10 cellular contexts compared by ENCODE assay signal in genomic region chr22:30234786-30235470, GRCh38. TPM values are rescaled to one million over a fixed set of nuclear protein-coding genes. Genes with fewer than 3 reads are reported as not detected.
A peak's percentile ranks its signal among the peaks of the same experiment; 100 is the strongest.
DNase-seq lines count a peak whose midpoint lies in the region; ATAC-seq, FAIRE-seq and TF ChIP-seq lines count a peak whose summit lies in the region.
"Had no signal": no experiment of that assay in that cellular context is flagged by ENCODE, and none has a peak within 500 bp of the region (broad histone marks: within the 10 kb centered on the region; RNA-seq: fewer than 3 reads in every experiment).

No MANE protein-coding gene starts in this region.

- H3K27ac ChIP-seq in HepG2 (ENCODE audit: extremely low read length, insufficient read depth, low read length): no peak overlapping the region
- H3K27ac ChIP-seq in right lobe of liver: no peak overlapping the region
- peak overlapping the region; percentile 92 for H3K27ac ChIP-seq in astrocyte (ENCODE audit: low read depth, low read length)
- peak overlapping the region; percentile 26 to 33 for H3K27ac ChIP-seq in left lung
- no peak overlapping the region for H3K27ac ChIP-seq in CD4-positive, alpha-beta T cell (ENCODE audit: low read depth, low read length)

- H2AFZ ChIP-seq in HepG2 (ENCODE audit: low read length) (no peak overlapping the region), astrocyte (ENCODE audit: low read depth, low read length) (no peak overlapping the region)

- H3K4me3 ChIP-seq in HepG2 (replicated peaks in 1 of 3; ENCODE audit: insufficient read depth in 1 of 3, low read depth in 2 of 3, low read length in 3 of 3) (0 out of 6 replicates have a peak overlapping the region, but pooled peaks of 1 of the 3 experiments have one; percentile 31), right lobe of liver (no peak overlapping the region), astrocyte (ENCODE audit: insufficient read depth, low read depth, low read length) (no peak overlapping the region), left lung (no peak overlapping the region)
- H3K4me3 ChIP-seq: GM12878 had no signal

- H3K9me3 Mint-ChIP-seq in astrocyte (ENCODE audit: unreplicated experiment): no peaks in the 10 kb centered on the region
- no peaks in the 10 kb centered on the region for H3K9me3 Mint-ChIP-seq in CD4-positive, alpha-beta T cell
- H3K9me3 Mint-ChIP-seq: effector memory CD8-positive, alpha-beta T cell had no signal

- H3K9me3 ChIP-seq in HepG2 (ENCODE audit: low read length) (no peaks in the 10 kb centered on the region), right lobe of liver (no peaks in the 10 kb centered on the region), astrocyte (ENCODE audit: insufficient read depth, low read depth, low read length) (no peaks in the 10 kb centered on the region), left lung (no peaks in the 10 kb centered on the region)
- no peaks in the 10 kb centered on the region for H3K9me3 ChIP-seq in CD4-positive, alpha-beta T cell (ENCODE audit: control insufficient read depth, low read length)

- peak overlapping the region; percentile 87 for H3K27ac Mint-ChIP-seq in astrocyte (ENCODE audit: unreplicated experiment)
- no peak overlapping the region for H3K27ac Mint-ChIP-seq in CD4-positive, alpha-beta T cell
- H3K27ac Mint-ChIP-seq: effector memory CD8-positive, alpha-beta T cell had no signal

- peak overlapping the region; percentile 7 for H3K4me3 Mint-ChIP-seq in astrocyte (ENCODE audit: unreplicated experiment)
- H3K4me3 Mint-ChIP-seq in CD4-positive, alpha-beta T cell: no peak overlapping the region
- H3K4me3 Mint-ChIP-seq: effector memory CD8-positive, alpha-beta T cell had no signal

- H3K4me1 Mint-ChIP-seq in astrocyte (ENCODE audit: low read depth, unreplicated experiment): peaks cover 50% of the 10 kb centered on the region
- H3K4me1 Mint-ChIP-seq in CD4-positive, alpha-beta T cell (ENCODE audit: low read depth): no peaks in the 10 kb centered on the region

- 0% methylated on average over 6 of the region's 7 CpGs for WGBS in HepG2 (ENCODE audit: low lambda C conversion rate)
- WGBS in right lobe of liver (ENCODE audit: insufficient coverage, low coverage, low lambda C conversion rate, missing lambda C conversion rate): 76% methylated on average over 3 of the region's 7 CpGs

- FAIRE-seq in HepG2 (lab: Jason Lieb, UNC): no peak
- no peak for FAIRE-seq in astrocyte (lab: Jason Lieb, UNC)
- FAIRE-seq in urothelium cell line (lab: Jason Lieb, UNC): peak; percentile 97
- FAIRE-seq: GM12878 had no signal

- BruUV-seq in HepG2 (replicated peaks; lab: Mats Ljungman, UMichigan): no TSS peak

- in situ Hi-C loops in HepG2 (cut with HindIII; ENCODE audit: extremely low pct_ligation_motif_present, low pct_unique_long_range_greater_than_20kb): no loop called here

- POLR2A ChIA-PET in HepG2 (lab: Yijun Ruan, JAX): interaction anchor here (0.9 kb wide), 1 partner anchor 13 kb away, joined by 3 read pairs; no protein-coding TSS in a partner anchor
- POLR2A ChIA-PET in CD4-positive, alpha-beta T cell (lab: Charles Lee): no interaction called here

- TF ChIP-seq POLR2A in HepG2 (IDR thresholded peaks at IDR 0.05; ENCODE audit: insufficient read depth in 1 of 2, low read depth in 2 of 2, low read length in 2 of 2) (no peak), right lobe of liver (IDR thresholded peaks at IDR 0.05) (no peak)

- TF ChIP-seq EP300 in HepG2 (IDR thresholded peaks at IDR 0.05; ENCODE audit: low read depth in 2 of 2, low read length in 2 of 2) (no peak), HepG2 (CRISPR knock-in tag; IDR thresholded peaks at IDR 0.05; ENCODE audit: borderline replicate concordance) (no peak)

- CTCF ChIA-PET in HepG2 (lab: Yijun Ruan, JAX; ENCODE audit: low intra/inter-chr PET ratio, low total read pairs): no interaction called here
- CTCF ChIA-PET in CD4-positive, alpha-beta T cell (lab: Charles Lee): no interaction called here

- DNase-seq in HepG2 (ENCODE audit: low spot score) (no peak), right lobe of liver (no peak), astrocyte (ENCODE audit: low read depth) (peak; percentile 97), left lung (peak in 1 of 2 donors; percentile 65), urothelium cell line (ENCODE audit: low spot score) (no peak)
- DNase-seq in CD4-positive, alpha-beta T cell: no peak
- no peak for DNase-seq in stimulated activated CD4-positive, alpha-beta T cell treated with anti-CD3 and anti-CD28 coated beads, Interleukin-15, amount 100 ng/mL, for 24 hours
- DNase-seq: effector memory CD8-positive, alpha-beta T cell had no signal

- H3K36me3 Mint-ChIP-seq in astrocyte (ENCODE audit: low read depth, unreplicated experiment): no peaks in the 10 kb centered on the region
- no peaks in the 10 kb centered on the region for H3K36me3 Mint-ChIP-seq in CD4-positive, alpha-beta T cell (ENCODE audit: low read depth)

- H4K20me1 ChIP-seq in HepG2 (ENCODE audit: insufficient read depth, low read length) (no peaks in the 10 kb centered on the region), astrocyte (ENCODE audit: insufficient read depth, low read length) (no peaks in the 10 kb centered on the region)

- H3K79me2 ChIP-seq in HepG2 (ENCODE audit: insufficient read depth, low read length) (no peaks in the 10 kb centered on the region), astrocyte (ENCODE audit: insufficient read depth, low read length) (no peaks in the 10 kb centered on the region)

- no peak for TF ChIP-seq RAD21 in HepG2 (CRISPR knock-in tag; IDR thresholded peaks at IDR 0.05)

- intact Hi-C loops in HepG2 (cut with micrococcal nuclease; ENCODE audit: unreplicated experiment) (no loop called here), right lobe of liver (cut with DNase I) (no loop called here), left lung (cut with DNase I) (no loop called here)
- intact Hi-C loops in CD4-positive, alpha-beta T cell (cut with DNase I, micrococcal nuclease): no loop called here

- peak; percentile 35 for ATAC-seq in HepG2
- ATAC-seq in right lobe of liver: no peak
- peak; percentile 86 for ATAC-seq in left lung
- ATAC-seq in CD4-positive, alpha-beta T cell (ENCODE audit: poor library complexity): no peak
- no peak for ATAC-seq in GM18907 (IDR thresholded peaks at IDR 0.05; ENCODE audit: unreplicated experiment)
- ATAC-seq: effector memory CD8-positive, alpha-beta T cell; GM12878 had no signal

- H3K27me3 Mint-ChIP-seq in astrocyte (ENCODE audit: low read depth, unreplicated experiment): no peaks in the 10 kb centered on the region
- H3K27me3 Mint-ChIP-seq in CD4-positive, alpha-beta T cell: no peaks in the 10 kb centered on the region
- H3K27me3 Mint-ChIP-seq: effector memory CD8-positive, alpha-beta T cell had no signal

- H3K9ac ChIP-seq in HepG2 (ENCODE audit: insufficient read depth, low read depth, low read length) (no peak overlapping the region), astrocyte (ENCODE audit: low read length) (peak overlapping the region; percentile 79)

- TF ChIP-seq CTCF in HepG2 (CRISPR knock-in tag; IDR thresholded peaks at IDR 0.05): no peak
- no peak for TF ChIP-seq CTCF in right lobe of liver (IDR thresholded peaks at IDR 0.05)
- no peak for TF ChIP-seq CTCF in astrocyte (IDR thresholded peaks at IDR 0.05; ENCODE audit: insufficient read depth, low read depth, low read length)
- TF ChIP-seq CTCF in left lung (IDR thresholded peaks at IDR 0.05): no peak
- no peak for TF ChIP-seq CTCF in CD4-positive, alpha-beta T cell (IDR thresholded peaks at IDR 0.05)

- H3K4me2 ChIP-seq in HepG2 (ENCODE audit: low read depth, low read length) (peak overlapping the region; percentile 43), astrocyte (ENCODE audit: low read length) (peak overlapping the region; percentile 40)

- peaks cover 40% of the 10 kb centered on the region for H3K4me1 ChIP-seq in HepG2 (ENCODE audit: insufficient read depth, low read length)
- H3K4me1 ChIP-seq in right lobe of liver: no peaks in the 10 kb centered on the region
- peaks cover 63% of the 10 kb centered on the region for H3K4me1 ChIP-seq in astrocyte (ENCODE audit: insufficient read depth, low read length)
- peaks cover 9 to 15% of the 10 kb centered on the region in 2 donors for H3K4me1 ChIP-seq in left lung

- peaks cover 6 to 51% of the 10 kb centered on the region in 2 experiments; a peak in 4 of 5 replicates for H3K27me3 ChIP-seq in HepG2 (ENCODE audit: control insufficient read depth in 1 of 2, insufficient read depth in 2 of 2, low read length in 2 of 2)
- H3K27me3 ChIP-seq in right lobe of liver: no peaks in the 10 kb centered on the region
- no peaks in the 10 kb centered on the region for H3K27me3 ChIP-seq in astrocyte (ENCODE audit: insufficient read depth, low read length)
- peaks cover 0 to 12% of the 10 kb centered on the region in 2 donors for H3K27me3 ChIP-seq in left lung
- H3K27me3 ChIP-seq in CD4-positive, alpha-beta T cell (ENCODE audit: control insufficient read depth, insufficient read depth, low read length): no peaks in the 10 kb centered on the region

- H3K36me3 ChIP-seq in HepG2 (replicated peaks in 1 of 2; ENCODE audit: control insufficient read depth in 1 of 2, insufficient read depth in 2 of 2, low read length in 2 of 2) (no peaks in the 10 kb centered on the region), right lobe of liver (no peaks in the 10 kb centered on the region), astrocyte (ENCODE audit: insufficient read depth, low read length) (peaks cover 5% of the 10 kb centered on the region), left lung (no peaks in the 10 kb centered on the region)

RNA-seq across cellular contexts. Expression of gene LIF, which starts 11.6 kb away (rescaled TPM):
- total RNA-seq in HepG2 (2016; rRNA removed; fragmentation: Illumina TruSeq; extraction: Trizol): 1.5 and 3.6 TPM in 2 replicates
- 0.53 and 1.6 TPM in 2 replicates for total RNA-seq in HepG2 (2016; cell fraction: cytosol; rRNA removed; fragmentation: Illumina TruSeq; extraction: Trizol; ENCODE audit: low read depth)
- total RNA-seq in HepG2 (2016; cell fraction: insoluble cytoplasmic fraction; rRNA removed; fragmentation: Illumina TruSeq; extraction: Trizol): 1.7 and 3.2 TPM in 2 replicates
- 2.6 TPM in 2 replicates for total RNA-seq in HepG2 (2016; cell fraction: membrane; rRNA removed; fragmentation: Illumina TruSeq; extraction: Trizol)
- 5.2 and 5.5 TPM in 2 replicates for total RNA-seq in HepG2 (2016; cell fraction: nucleus; rRNA removed; fragmentation: Illumina TruSeq; extraction: Trizol)
- polyA plus RNA-seq in HepG2 (2011; rRNA removed): 8.5 and 12.1 TPM in 2 replicates
- 3.0 and 4.2 TPM in 2 replicates for polyA plus RNA-seq in HepG2 (2011; cell fraction: cytosol; rRNA removed)
- 48.8 and 59.2 TPM in 2 replicates for polyA plus RNA-seq in HepG2 (2011; cell fraction: nucleus; rRNA removed)
- polyA plus RNA-seq in HepG2 (2012): 1.4 and 5.2 TPM in 2 replicates
- 0.17 and 0.26 TPM in 2 replicates for polyA plus RNA-seq in HepG2 (2016; cell fraction: cytosol; fragmentation: Illumina TruSeq; extraction: Trizol; ENCODE audit: low read depth)
- polyA plus RNA-seq in HepG2 (2016; cell fraction: insoluble cytoplasmic fraction; fragmentation: Illumina TruSeq; extraction: Trizol; ENCODE audit: low read depth): 1.1 and 1.3 TPM in 2 replicates
- polyA plus RNA-seq in HepG2 (2016; cell fraction: membrane; fragmentation: Illumina TruSeq; extraction: Trizol; ENCODE audit: low read depth): 0.64 and 0.93 TPM in 2 replicates
- 13.6 and 20.3 TPM in 2 replicates for polyA plus RNA-seq in HepG2 (2016; cell fraction: nucleus; fragmentation: Illumina TruSeq; extraction: Trizol; ENCODE audit: insufficient read depth, low read depth)
- polyA minus RNA-seq in HepG2 (2011; rRNA and poly(A)+ RNA removed; ENCODE audit: low replicate concordance): 11.5 and 35.1 TPM in 2 replicates
- polyA minus RNA-seq in HepG2 (2011; cell fraction: cytosol; rRNA and poly(A)+ RNA removed): 3.8 and 5.5 TPM in 2 replicates
- polyA minus RNA-seq in HepG2 (2011; cell fraction: nucleus; rRNA and poly(A)+ RNA removed): 4.1 and 7.1 TPM in 2 replicates
- 1 to 10 TPM in 3 of 6 experiments, under 1 TPM in 1, not detected in 2; 0.15 to 2.0 (median 1.6) TPM for total RNA-seq in right lobe of liver
- 63.3 and 100 TPM in 2 replicates for total RNA-seq in astrocyte
- 10 to 100 TPM in 1 of 2 donors, 1 to 10 TPM in 1; 8.1 to 10.7 TPM for total RNA-seq in left lung
- under 1 TPM; 0.17 to 0.30 TPM for total RNA-seq in CD4-positive, alpha-beta T cell

RNA-seq across cellular contexts. Expression of gene OSM, which starts 31.7 kb away (rescaled TPM):
- total RNA-seq in HepG2 (2016; rRNA removed; fragmentation: Illumina TruSeq; extraction: Trizol): not detected in 2 replicates
- not detected in 2 replicates for total RNA-seq in HepG2 (2016; cell fraction: cytosol; rRNA removed; fragmentation: Illumina TruSeq; extraction: Trizol; ENCODE audit: low read depth)
- total RNA-seq in HepG2 (2016; cell fraction: insoluble cytoplasmic fraction; rRNA removed; fragmentation: Illumina TruSeq; extraction: Trizol): not detected in 2 replicates
- not detected in 2 replicates for total RNA-seq in HepG2 (2016; cell fraction: membrane; rRNA removed; fragmentation: Illumina TruSeq; extraction: Trizol)
- not detected in 2 replicates for total RNA-seq in HepG2 (2016; cell fraction: nucleus; rRNA removed; fragmentation: Illumina TruSeq; extraction: Trizol)
- 0.07 TPM in 1 of 2 replicates, not detected in the other for polyA plus RNA-seq in HepG2 (2011; rRNA removed)
- 0.05 TPM in 1 of 2 replicates, not detected in the other for polyA plus RNA-seq in HepG2 (2011; cell fraction: cytosol; rRNA removed)
- polyA plus RNA-seq in HepG2 (2011; cell fraction: nucleus; rRNA removed): not detected in 2 replicates
- 0.07 TPM in 1 of 2 replicates, not detected in the other for polyA plus RNA-seq in HepG2 (2012)
- polyA plus RNA-seq in HepG2 (2016; cell fraction: cytosol; fragmentation: Illumina TruSeq; extraction: Trizol; ENCODE audit: low read depth): not detected in 2 replicates
- polyA plus RNA-seq in HepG2 (2016; cell fraction: insoluble cytoplasmic fraction; fragmentation: Illumina TruSeq; extraction: Trizol; ENCODE audit: low read depth): not detected in 2 replicates
- polyA plus RNA-seq in HepG2 (2016; cell fraction: membrane; fragmentation: Illumina TruSeq; extraction: Trizol; ENCODE audit: low read depth): not detected in 2 replicates
- not detected in 2 replicates for polyA plus RNA-seq in HepG2 (2016; cell fraction: nucleus; fragmentation: Illumina TruSeq; extraction: Trizol; ENCODE audit: insufficient read depth, low read depth)
- polyA minus RNA-seq in HepG2 (2011; rRNA and poly(A)+ RNA removed; ENCODE audit: low replicate concordance): not detected in 2 replicates
- polyA minus RNA-seq in HepG2 (2011; cell fraction: cytosol; rRNA and poly(A)+ RNA removed): not detected in 2 replicates
- polyA minus RNA-seq in HepG2 (2011; cell fraction: nucleus; rRNA and poly(A)+ RNA removed): not detected in 2 replicates
- under 1 TPM in 4 of 6 experiments, not detected in 2; 0.10 to 0.75 (median 0.19) TPM for total RNA-seq in right lobe of liver
- not detected in 2 replicates for total RNA-seq in astrocyte
- total RNA-seq in left lung: 1 to 10 TPM; 4.8 to 6.3 TPM
- 10 to 100 TPM; 13.9 to 16.7 TPM for total RNA-seq in CD4-positive, alpha-beta T cell

RNA-seq across cellular contexts. Expression of gene CASTOR1, which starts 54.4 kb away (rescaled TPM):
- total RNA-seq in HepG2 (2016; rRNA removed; fragmentation: Illumina TruSeq; extraction: Trizol): 1.1 and 2.6 TPM in 2 replicates
- total RNA-seq in HepG2 (2016; cell fraction: cytosol; rRNA removed; fragmentation: Illumina TruSeq; extraction: Trizol; ENCODE audit: low read depth): 0.81 and 0.88 TPM in 2 replicates
- 0.70 and 1.2 TPM in 2 replicates for total RNA-seq in HepG2 (2016; cell fraction: insoluble cytoplasmic fraction; rRNA removed; fragmentation: Illumina TruSeq; extraction: Trizol)
- total RNA-seq in HepG2 (2016; cell fraction: membrane; rRNA removed; fragmentation: Illumina TruSeq; extraction: Trizol): 2.4 and 2.9 TPM in 2 replicates
- total RNA-seq in HepG2 (2016; cell fraction: nucleus; rRNA removed; fragmentation: Illumina TruSeq; extraction: Trizol): 1.6 and 2.3 TPM in 2 replicates
- polyA plus RNA-seq in HepG2 (2011; rRNA removed): 4.4 and 6.2 TPM in 2 replicates
- polyA plus RNA-seq in HepG2 (2011; cell fraction: cytosol; rRNA removed): 2.6 and 3.9 TPM in 2 replicates
- polyA plus RNA-seq in HepG2 (2011; cell fraction: nucleus; rRNA removed): 14.3 and 18.8 TPM in 2 replicates
- polyA plus RNA-seq in HepG2 (2012): 2.3 and 2.7 TPM in 2 replicates
- 0.41 and 0.72 TPM in 2 replicates for polyA plus RNA-seq in HepG2 (2016; cell fraction: cytosol; fragmentation: Illumina TruSeq; extraction: Trizol; ENCODE audit: low read depth)
- 0.73 and 1.3 TPM in 2 replicates for polyA plus RNA-seq in HepG2 (2016; cell fraction: insoluble cytoplasmic fraction; fragmentation: Illumina TruSeq; extraction: Trizol; ENCODE audit: low read depth)
- polyA plus RNA-seq in HepG2 (2016; cell fraction: membrane; fragmentation: Illumina TruSeq; extraction: Trizol; ENCODE audit: low read depth): 0.99 and 1.3 TPM in 2 replicates
- 2.4 TPM in 1 of 2 replicates, not detected in the other for polyA plus RNA-seq in HepG2 (2016; cell fraction: nucleus; fragmentation: Illumina TruSeq; extraction: Trizol; ENCODE audit: insufficient read depth, low read depth)
- 1.4 and 5.7 TPM in 2 replicates for polyA minus RNA-seq in HepG2 (2011; rRNA and poly(A)+ RNA removed; ENCODE audit: low replicate concordance)
- 0.97 and 1.6 TPM in 2 replicates for polyA minus RNA-seq in HepG2 (2011; cell fraction: cytosol; rRNA and poly(A)+ RNA removed)
- polyA minus RNA-seq in HepG2 (2011; cell fraction: nucleus; rRNA and poly(A)+ RNA removed): 2.3 and 2.9 TPM in 2 replicates
- total RNA-seq in right lobe of liver: 1 to 10 TPM in 5 of 6 experiments, under 1 TPM in 1; 0.86 to 8.6 (median 4.0) TPM
- total RNA-seq in astrocyte: 15.2 and 16.2 TPM in 2 replicates
- total RNA-seq in left lung: 10 to 100 TPM; 12.4 to 12.8 TPM
- 1 to 10 TPM; 7.9 to 8.8 TPM for total RNA-seq in CD4-positive, alpha-beta T cell

Comparison
In these comparisons a context has a peak if more than half of its experiments do, and no peak if none do; other contexts are left out.
1. ATAC-seq: peak in HepG2 (single experiment) and left lung (single experiment); none in right lobe of liver (0 of 4), CD4-positive, alpha-beta T cell (single experiment) and GM18907 (single experiment).
2. H3K27ac ChIP-seq: peak in astrocyte (single experiment) and left lung (2 of 2); none in HepG2 (single experiment), right lobe of liver (0 of 3) and CD4-positive, alpha-beta T cell (single experiment).